ENCODE assay signal across 1 cellular context in the genomic region with DNA sequence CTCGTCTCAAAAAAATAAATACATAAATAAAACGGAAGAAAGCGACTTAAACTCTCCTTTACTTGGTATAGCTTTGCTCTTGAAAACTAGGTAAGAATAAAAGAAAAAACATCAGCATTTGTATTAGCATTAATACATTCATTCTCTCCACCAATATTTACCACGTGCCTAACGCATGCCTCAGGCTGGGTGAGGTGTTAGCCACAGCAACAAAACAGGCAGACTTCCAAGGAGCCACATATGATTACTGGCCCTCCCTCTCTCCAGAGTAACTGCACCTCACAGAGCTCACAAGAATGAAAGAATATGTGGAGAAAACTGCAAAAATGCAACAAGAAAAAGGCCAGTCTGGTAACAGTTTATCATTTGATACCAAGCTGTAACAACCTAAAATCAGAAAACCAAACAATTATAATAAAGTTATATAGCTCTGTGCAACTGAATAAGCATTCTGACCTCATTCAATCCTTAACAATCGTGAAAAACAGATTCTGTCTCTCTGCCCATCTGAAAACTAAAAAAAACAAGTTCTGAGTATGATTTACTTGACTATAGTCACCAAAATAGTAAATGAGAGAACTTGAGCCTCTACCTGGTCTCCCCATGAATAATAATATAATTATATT.
TF ChIP-seq lines count a peak whose summit lies in the region.

No MANE protein-coding gene starts in this region.

TF ChIP-seq in SK-N-SH, 30 proteins besides CTCF, POLR2A, EP300 and RAD21:
- TF ChIP-seq USF1 (IDR thresholded peaks at IDR 0.05; ENCODE audit: borderline replicate concordance, low read depth), result no peak
